In the genomic region with DNA sequence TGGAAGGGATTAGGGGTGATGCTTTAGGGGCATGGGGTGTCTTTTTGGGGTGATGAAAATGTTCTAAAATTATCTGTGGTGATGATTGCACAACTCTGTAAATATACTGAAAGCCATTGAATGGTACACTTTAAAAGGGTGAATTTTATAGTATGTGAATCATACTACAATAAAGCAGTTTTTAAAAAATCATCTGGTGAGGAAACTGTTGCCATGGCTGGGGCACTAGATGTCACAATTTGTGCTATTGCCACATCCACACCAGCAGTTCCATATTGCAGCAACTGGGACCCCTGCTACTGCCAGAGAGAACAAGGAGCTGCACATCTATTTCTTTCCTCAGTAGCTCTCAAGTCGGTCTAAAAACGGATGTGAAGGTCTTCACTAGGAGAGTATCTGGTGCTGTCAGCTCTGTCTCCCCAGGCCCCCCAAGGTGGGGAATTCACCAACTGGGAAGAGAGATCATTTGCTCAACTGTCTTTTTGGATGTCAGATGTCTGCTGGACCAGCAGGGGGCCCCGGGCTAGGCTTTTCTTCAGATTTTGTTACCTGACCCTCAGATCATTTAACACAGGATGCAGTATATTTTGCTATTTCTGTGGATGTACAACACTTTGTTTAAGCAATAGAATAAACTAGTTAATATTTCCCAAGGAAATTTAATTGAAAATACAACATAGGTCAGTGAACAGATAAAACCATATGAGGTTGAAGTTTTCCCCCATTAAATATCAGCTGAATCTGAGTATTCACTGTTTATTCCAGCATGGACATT, we compare ENCODE assay signal across 8 cellular contexts. TPM values are rescaled to one million over a fixed set of nuclear protein-coding genes. Genes with fewer than 3 reads are reported as not detected.
DNase-seq lines count a peak whose midpoint lies in the region; ATAC-seq and TF ChIP-seq lines count a peak whose summit lies in the region.

No MANE protein-coding gene starts in this region.

- peak; percentile 19 for DNase-seq in BE2C
- no peak for DNase-seq in HFF-Myc (ENCODE audit: extremely low read depth, low read depth)
- DNase-seq in T-helper 2 cell treated with Interferon-gamma antibody and Interleukin-4, amounts not matched to agents 5 μg/mL and 100 μg/mL, for 36 hours (ENCODE audit: low spot score), result peak; percentile 16
- DNase-seq in erythroblast (lab: John Stamatoyannopoulos, UW), result peak; percentile 18 to 40
- DNase-seq in stimulated activated CD4-positive, alpha-beta T cell treated with anti-CD3 and anti-CD28 coated beads, Interleukin-2, amount 100 ng/mL, for 24 hours, result peak; percentile 33 to 42
- DNase-seq in NCI-H2171 (lab: John Stamatoyannopoulos, UW), result no peak
- no peak for DNase-seq in hepatic stellate cell (ENCODE audit: low spot score)

- 0 out of 2 replicates have a peak, but pooled peaks cover 4% of the 10 kb centered on the region for H3K27me3 ChIP-seq in BE2C

- no peaks in the 10 kb centered on the region for H3K27me3 Mint-ChIP-seq in T-helper 2 cell treated with Interferon-gamma antibody and Interleukin-4, amounts not matched to agents 5 μg/mL and 100 μg/mL, for 36 hours (ENCODE audit: low read depth)

- no peak for TF ChIP-seq POLR2A in erythroblast (IDR thresholded peaks at IDR 0.05; ENCODE audit: low read length)

- peaks cover 20% of the 10 kb centered on the region for H3K4me1 Mint-ChIP-seq in T-helper 2 cell treated with Interferon-gamma antibody and Interleukin-4, amounts not matched to agents 5 μg/mL and 100 μg/mL, for 36 hours (ENCODE audit: low read depth)

- no peaks in the 10 kb centered on the region for H3K36me3 Mint-ChIP-seq in T-helper 2 cell treated with Interferon-gamma antibody and Interleukin-4, amounts not matched to agents 5 μg/mL and 100 μg/mL, for 36 hours (ENCODE audit: low read depth)

- H3K4me3 ChIP-seq in BE2C (ENCODE audit: low read depth, low read length), result no peak overlapping the region
- H3K4me3 ChIP-seq in HFF-Myc (replicated peaks; ENCODE audit: low read depth, low read length), result no peak overlapping the region

- H3K9me3 Mint-ChIP-seq in T-helper 2 cell treated with Interferon-gamma antibody and Interleukin-4, amounts not matched to agents 5 μg/mL and 100 μg/mL, for 36 hours, result no peaks in the 10 kb centered on the region

- H3K36me3 ChIP-seq in BE2C, result no peaks in the 10 kb centered on the region

- no peaks in the 10 kb centered on the region for H3K4me1 ChIP-seq in BE2C

- no peak for ATAC-seq in GM21390 (IDR thresholded peaks at IDR 0.05; ENCODE audit: unreplicated experiment)

- H3K4me3 Mint-ChIP-seq in T-helper 2 cell treated with Interferon-gamma antibody and Interleukin-4, amounts not matched to agents 5 μg/mL and 100 μg/mL, for 36 hours, result no peak overlapping the region

- no peaks in the 10 kb centered on the region for H3K9me3 ChIP-seq in BE2C

- TF ChIP-seq CTCF in BE2C (IDR thresholded peaks at IDR 0.05; ENCODE audit: low read depth, low read length) (peak; percentile 74), HFF-Myc (IDR thresholded peaks at IDR 0.05; ENCODE audit: low read depth, low read length, missing control alignments) (peak; percentile 80)

- no peak overlapping the region for H3K27ac Mint-ChIP-seq in T-helper 2 cell treated with Interferon-gamma antibody and Interleukin-4, amounts not matched to agents 5 μg/mL and 100 μg/mL, for 36 hours

RNA-seq across cellular contexts. Expression of a gene that starts 13.2 kb away (rescaled TPM):
- polyA plus RNA-seq in BE2C (2012; ENCODE audit: insufficient read depth, insufficient read length, low read depth), result 1.4 TPM

Comparison
In these comparisons a context has a peak if more than half of its experiments do, and no peak if none do; other contexts are left out.
1. DNase-seq: peak in BE2C (single experiment), T-helper 2 cell treated with Interferon-gamma antibody and Interleukin-4, amounts not matched to agents 5 μg/mL and 100 μg/mL, for 36 hours (single experiment), erythroblast (2 of 2) and stimulated activated CD4-positive, alpha-beta T cell treated with anti-CD3 and anti-CD28 coated beads, Interleukin-2, amount 100 ng/mL, for 24 hours (2 of 2); none in HFF-Myc (single experiment), NCI-H2171 (single experiment) and hepatic stellate cell (single experiment).